1 cellular context compared by ENCODE assay signal in genomic region chr5:77850536-77851228, GRCh38.
TF ChIP-seq lines count a peak whose summit lies in the region.

No MANE protein-coding gene starts in this region.

TF ChIP-seq in H1, 55 proteins besides CTCF, POLR2A, EP300 and RAD21 (continued from another document):
- TF ChIP-seq, protein P1, sequence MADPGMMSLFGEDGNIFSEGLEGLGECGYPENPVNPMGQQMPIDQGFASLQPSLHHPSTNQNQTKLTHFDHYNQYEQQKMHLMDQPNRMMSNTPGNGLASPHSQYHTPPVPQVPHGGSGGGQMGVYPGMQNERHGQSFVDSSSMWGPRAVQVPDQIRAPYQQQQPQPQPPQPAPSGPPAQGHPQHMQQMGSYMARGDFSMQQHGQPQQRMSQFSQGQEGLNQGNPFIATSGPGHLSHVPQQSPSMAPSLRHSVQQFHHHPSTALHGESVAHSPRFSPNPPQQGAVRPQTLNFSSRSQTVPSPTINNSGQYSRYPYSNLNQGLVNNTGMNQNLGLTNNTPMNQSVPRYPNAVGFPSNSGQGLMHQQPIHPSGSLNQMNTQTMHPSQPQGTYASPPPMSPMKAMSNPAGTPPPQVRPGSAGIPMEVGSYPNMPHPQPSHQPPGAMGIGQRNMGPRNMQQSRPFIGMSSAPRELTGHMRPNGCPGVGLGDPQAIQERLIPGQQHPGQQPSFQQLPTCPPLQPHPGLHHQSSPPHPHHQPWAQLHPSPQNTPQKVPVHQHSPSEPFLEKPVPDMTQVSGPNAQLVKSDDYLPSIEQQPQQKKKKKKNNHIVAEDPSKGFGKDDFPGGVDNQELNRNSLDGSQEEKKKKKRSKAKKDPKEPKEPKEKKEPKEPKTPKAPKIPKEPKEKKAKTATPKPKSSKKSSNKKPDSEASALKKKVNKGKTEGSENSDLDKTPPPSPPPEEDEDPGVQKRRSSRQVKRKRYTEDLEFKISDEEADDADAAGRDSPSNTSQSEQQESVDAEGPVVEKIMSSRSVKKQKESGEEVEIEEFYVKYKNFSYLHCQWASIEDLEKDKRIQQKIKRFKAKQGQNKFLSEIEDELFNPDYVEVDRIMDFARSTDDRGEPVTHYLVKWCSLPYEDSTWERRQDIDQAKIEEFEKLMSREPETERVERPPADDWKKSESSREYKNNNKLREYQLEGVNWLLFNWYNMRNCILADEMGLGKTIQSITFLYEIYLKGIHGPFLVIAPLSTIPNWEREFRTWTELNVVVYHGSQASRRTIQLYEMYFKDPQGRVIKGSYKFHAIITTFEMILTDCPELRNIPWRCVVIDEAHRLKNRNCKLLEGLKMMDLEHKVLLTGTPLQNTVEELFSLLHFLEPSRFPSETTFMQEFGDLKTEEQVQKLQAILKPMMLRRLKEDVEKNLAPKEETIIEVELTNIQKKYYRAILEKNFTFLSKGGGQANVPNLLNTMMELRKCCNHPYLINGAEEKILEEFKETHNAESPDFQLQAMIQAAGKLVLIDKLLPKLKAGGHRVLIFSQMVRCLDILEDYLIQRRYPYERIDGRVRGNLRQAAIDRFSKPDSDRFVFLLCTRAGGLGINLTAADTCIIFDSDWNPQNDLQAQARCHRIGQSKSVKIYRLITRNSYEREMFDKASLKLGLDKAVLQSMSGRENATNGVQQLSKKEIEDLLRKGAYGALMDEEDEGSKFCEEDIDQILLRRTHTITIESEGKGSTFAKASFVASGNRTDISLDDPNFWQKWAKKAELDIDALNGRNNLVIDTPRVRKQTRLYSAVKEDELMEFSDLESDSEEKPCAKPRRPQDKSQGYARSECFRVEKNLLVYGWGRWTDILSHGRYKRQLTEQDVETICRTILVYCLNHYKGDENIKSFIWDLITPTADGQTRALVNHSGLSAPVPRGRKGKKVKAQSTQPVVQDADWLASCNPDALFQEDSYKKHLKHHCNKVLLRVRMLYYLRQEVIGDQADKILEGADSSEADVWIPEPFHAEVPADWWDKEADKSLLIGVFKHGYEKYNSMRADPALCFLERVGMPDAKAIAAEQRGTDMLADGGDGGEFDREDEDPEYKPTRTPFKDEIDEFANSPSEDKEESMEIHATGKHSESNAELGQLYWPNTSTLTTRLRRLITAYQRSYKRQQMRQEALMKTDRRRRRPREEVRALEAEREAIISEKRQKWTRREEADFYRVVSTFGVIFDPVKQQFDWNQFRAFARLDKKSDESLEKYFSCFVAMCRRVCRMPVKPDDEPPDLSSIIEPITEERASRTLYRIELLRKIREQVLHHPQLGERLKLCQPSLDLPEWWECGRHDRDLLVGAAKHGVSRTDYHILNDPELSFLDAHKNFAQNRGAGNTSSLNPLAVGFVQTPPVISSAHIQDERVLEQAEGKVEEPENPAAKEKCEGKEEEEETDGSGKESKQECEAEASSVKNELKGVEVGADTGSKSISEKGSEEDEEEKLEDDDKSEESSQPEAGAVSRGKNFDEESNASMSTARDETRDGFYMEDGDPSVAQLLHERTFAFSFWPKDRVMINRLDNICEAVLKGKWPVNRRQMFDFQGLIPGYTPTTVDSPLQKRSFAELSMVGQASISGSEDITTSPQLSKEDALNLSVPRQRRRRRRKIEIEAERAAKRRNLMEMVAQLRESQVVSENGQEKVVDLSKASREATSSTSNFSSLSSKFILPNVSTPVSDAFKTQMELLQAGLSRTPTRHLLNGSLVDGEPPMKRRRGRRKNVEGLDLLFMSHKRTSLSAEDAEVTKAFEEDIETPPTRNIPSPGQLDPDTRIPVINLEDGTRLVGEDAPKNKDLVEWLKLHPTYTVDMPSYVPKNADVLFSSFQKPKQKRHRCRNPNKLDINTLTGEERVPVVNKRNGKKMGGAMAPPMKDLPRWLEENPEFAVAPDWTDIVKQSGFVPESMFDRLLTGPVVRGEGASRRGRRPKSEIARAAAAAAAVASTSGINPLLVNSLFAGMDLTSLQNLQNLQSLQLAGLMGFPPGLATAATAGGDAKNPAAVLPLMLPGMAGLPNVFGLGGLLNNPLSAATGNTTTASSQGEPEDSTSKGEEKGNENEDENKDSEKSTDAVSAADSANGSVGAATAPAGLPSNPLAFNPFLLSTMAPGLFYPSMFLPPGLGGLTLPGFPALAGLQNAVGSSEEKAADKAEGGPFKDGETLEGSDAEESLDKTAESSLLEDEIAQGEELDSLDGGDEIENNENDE (IDR thresholded peaks at IDR 0.05; ENCODE audit: insufficient replicate concordance, low read length), result no peak
- peak; percentile 90 for TF ChIP-seq RNF2 (IDR thresholded peaks at IDR 0.05; ENCODE audit: borderline replicate concordance, low read depth, low read length, missing control alignments, poor library complexity, severe bottlenecking)
